ENCODE assay signal across 1 cellular context in genomic region chr10:130018253-130018652, GRCh38.
TF ChIP-seq lines count a peak whose summit lies in the region.

No MANE protein-coding gene starts in this region.

TF ChIP-seq in HepG2, 621 proteins besides CTCF, POLR2A, EP300 and RAD21 (continued from another document):
- TF ChIP-seq IKZF5 (CRISPR knock-in tag; IDR thresholded peaks at IDR 0.05): no peak
TF ChIP-seq in HepG2: peak in this region for 0.
